1 cellular context compared by ENCODE assay signal in genomic region chr7:45876519-45876918, GRCh38.
A peak's percentile ranks its signal among the peaks of the same experiment; 100 is the strongest.
TF ChIP-seq lines count a peak whose summit lies in the region.

No MANE protein-coding gene starts in this region.

TF ChIP-seq in HepG2, 621 proteins besides CTCF, POLR2A, EP300 and RAD21:
- TF ChIP-seq ZNF605 (CRISPR knock-in tag; IDR thresholded peaks at IDR 0.05) (0 out of 2 replicates have a peak, but pooled peaks have one; percentile 37), IRF1 (CRISPR knock-in tag; IDR thresholded peaks at IDR 0.05; ENCODE audit: low read depth) (no peak), ZNF687 (CRISPR knock-in tag; IDR thresholded peaks at IDR 0.05) (peak; percentile 62)
TF ChIP-seq in HepG2: peak in this region for 2.
